In the genomic region with DNA sequence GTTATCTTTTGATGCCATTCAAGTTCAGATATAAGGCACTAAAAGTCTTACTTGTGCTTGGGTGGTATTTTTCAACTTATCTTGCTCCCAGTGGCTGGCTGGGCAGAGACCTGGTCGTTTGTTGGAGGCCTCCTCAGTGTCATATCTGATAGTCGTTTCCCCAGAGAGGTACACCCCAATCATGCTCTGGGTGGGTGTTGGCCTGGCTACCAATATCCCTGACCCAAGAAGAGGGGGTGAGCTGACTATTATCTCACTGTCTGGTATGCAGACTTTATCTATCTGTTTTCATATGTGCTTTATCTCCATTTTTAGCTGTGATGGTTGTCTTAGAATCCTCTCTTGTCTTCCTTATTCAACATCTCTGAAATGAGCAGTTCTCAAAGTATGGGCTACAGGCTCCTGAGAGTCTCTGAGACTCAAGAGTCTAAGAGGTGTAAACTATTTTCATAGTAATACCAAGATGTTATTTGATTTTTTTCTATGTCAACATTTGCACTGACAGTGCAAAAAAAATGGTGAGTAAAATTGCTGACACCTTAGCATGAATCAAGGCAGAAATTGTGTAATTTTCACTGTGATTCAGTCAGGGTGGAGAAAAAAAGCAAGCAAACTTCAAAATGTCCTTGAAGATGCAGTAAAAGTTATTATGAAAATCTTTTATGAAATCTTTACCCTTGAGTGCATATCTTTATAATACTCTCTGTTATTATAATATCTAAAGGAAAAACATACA, we compare ENCODE assay signal across 1 cellular context.
TF ChIP-seq lines count a peak whose summit lies in the region.

No MANE protein-coding gene starts in this region.

TF ChIP-seq in K562, 482 proteins besides CTCF, POLR2A, EP300 and RAD21 (continues in another document):
- TF ChIP-seq TEAD4 (IDR thresholded peaks at IDR 0.05; ENCODE audit: low read length) = peak; percentile 59; the same call in 1 of the 2 replicates
- no peak for TF ChIP-seq TEAD4 (CRISPR knock-in tag; IDR thresholded peaks at IDR 0.05; ENCODE audit: borderline replicate concordance)
- TF ChIP-seq RB1 (IDR thresholded peaks at IDR 0.05; ENCODE audit: low read depth) = no peak
- 0 out of 2 replicates have a peak, but pooled peaks have one; percentile 48 for TF ChIP-seq MYNN (IDR thresholded peaks at IDR 0.05)
- no peak for TF ChIP-seq MYNN (CRISPR knock-in tag; IDR thresholded peaks at IDR 0.05)
- TF ChIP-seq, protein P1, sequence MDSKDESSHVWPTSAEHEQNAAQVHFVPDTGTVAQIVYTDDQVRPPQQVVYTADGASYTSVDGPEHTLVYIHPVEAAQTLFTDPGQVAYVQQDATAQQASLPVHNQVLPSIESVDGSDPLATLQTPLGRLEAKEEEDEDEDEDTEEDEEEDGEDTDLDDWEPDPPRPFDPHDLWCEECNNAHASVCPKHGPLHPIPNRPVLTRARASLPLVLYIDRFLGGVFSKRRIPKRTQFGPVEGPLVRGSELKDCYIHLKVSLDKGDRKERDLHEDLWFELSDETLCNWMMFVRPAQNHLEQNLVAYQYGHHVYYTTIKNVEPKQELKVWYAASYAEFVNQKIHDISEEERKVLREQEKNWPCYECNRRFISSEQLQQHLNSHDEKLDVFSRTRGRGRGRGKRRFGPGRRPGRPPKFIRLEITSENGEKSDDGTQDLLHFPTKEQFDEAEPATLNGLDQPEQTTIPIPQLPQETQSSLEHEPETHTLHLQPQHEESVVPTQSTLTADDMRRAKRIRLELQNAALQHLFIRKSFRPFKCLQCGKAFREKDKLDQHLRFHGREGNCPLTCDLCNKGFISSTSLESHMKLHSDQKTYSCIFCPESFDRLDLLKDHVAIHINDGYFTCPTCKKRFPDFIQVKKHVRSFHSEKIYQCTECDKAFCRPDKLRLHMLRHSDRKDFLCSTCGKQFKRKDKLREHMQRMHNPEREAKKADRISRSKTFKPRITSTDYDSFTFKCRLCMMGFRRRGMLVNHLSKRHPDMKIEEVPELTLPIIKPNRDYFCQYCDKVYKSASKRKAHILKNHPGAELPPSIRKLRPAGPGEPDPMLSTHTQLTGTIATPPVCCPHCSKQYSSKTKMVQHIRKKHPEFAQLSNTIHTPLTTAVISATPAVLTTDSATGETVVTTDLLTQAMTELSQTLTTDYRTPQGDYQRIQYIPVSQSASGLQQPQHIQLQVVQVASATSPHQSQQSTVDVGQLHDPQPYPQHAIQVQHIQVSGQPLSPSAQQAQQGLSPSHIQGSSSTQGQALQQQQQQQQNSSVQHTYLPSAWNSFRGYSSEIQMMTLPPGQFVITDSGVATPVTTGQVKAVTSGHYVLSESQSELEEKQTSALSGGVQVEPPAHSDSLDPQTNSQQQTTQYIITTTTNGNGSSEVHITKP (IDR thresholded peaks at IDR 0.05; ENCODE audit: partially characterized antibody) = no peak
- TF ChIP-seq, protein P2, sequence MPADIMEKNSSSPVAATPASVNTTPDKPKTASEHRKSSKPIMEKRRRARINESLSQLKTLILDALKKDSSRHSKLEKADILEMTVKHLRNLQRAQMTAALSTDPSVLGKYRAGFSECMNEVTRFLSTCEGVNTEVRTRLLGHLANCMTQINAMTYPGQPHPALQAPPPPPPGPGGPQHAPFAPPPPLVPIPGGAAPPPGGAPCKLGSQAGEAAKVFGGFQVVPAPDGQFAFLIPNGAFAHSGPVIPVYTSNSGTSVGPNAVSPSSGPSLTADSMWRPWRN (IDR thresholded peaks at IDR 0.05; ENCODE audit: low read depth) = no peak
- TF ChIP-seq TCF7L2 (IDR thresholded peaks at IDR 0.05; ENCODE audit: low read depth, low read length) = no peak
- no peak for TF ChIP-seq NR2F6 (CRISPR knock-in tag; IDR thresholded peaks at IDR 0.05)
- no peak for TF ChIP-seq GATA2 (CRISPR knock-in tag; IDR thresholded peaks at IDR 0.05)
- 0 out of 2 replicates have a peak, but pooled peaks have one; percentile 33 for TF ChIP-seq DIDO1 (tag; IDR thresholded peaks at IDR 0.05; ENCODE audit: low read depth)
- TF ChIP-seq MAFF (IDR thresholded peaks at IDR 0.05; ENCODE audit: low read length) = peak; percentile 68; the same call in 1 of the 2 replicates
- no peak for TF ChIP-seq LARP7 (IDR thresholded peaks at IDR 0.05)
- TF ChIP-seq JUND (IDR thresholded peaks at IDR 0.05; ENCODE audit: borderline replicate concordance, low read depth, low read length) = no peak
- TF ChIP-seq JUND (tag; IDR thresholded peaks at IDR 0.05; ENCODE audit: borderline replicate concordance, low read depth, low read length) = 0 out of 3 replicates have a peak, but pooled peaks have one; percentile 14
- no peak for TF ChIP-seq TAF15 (IDR thresholded peaks at IDR 0.05; ENCODE audit: low read depth, low read length)
- no peak for TF ChIP-seq ZC3H11A (IDR thresholded peaks at IDR 0.05; ENCODE audit: low read depth, low read length)
- no peak for TF ChIP-seq CREB3L1 (IDR thresholded peaks at IDR 0.05; ENCODE audit: borderline replicate concordance, low read depth)
- TF ChIP-seq CEBPG (CRISPR knock-in tag; IDR thresholded peaks at IDR 0.05) = no peak
- TF ChIP-seq CEBPG (tag; conservative IDR thresholded peaks at IDR 0.05 in 1 of 2, IDR thresholded peaks at IDR 0.05 in 1 of 2) = 0 out of 4 replicates have a peak, but pooled peaks of 1 of the 2 experiments have one; percentile 19
- TF ChIP-seq ETV5 (CRISPR knock-in tag; IDR thresholded peaks at IDR 0.05; ENCODE audit: low read depth) = no peak
- TF ChIP-seq, protein P3, sequence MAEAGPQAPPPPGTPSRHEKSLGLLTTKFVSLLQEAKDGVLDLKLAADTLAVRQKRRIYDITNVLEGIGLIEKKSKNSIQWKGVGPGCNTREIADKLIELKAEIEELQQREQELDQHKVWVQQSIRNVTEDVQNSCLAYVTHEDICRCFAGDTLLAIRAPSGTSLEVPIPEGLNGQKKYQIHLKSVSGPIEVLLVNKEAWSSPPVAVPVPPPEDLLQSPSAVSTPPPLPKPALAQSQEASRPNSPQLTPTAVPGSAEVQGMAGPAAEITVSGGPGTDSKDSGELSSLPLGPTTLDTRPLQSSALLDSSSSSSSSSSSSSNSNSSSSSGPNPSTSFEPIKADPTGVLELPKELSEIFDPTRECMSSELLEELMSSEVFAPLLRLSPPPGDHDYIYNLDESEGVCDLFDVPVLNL (CRISPR knock-in tag; IDR thresholded peaks at IDR 0.05; ENCODE audit: low read depth) = no peak
- peak in 1 of 2 experiments; percentile 62; a peak in 1 of 4 replicates for TF ChIP-seq TEAD1 (CRISPR knock-in tag; IDR thresholded peaks at IDR 0.05)
- TF ChIP-seq ZNF696 (CRISPR knock-in tag; conservative IDR thresholded peaks at IDR 0.05) = no peak
- no peak for TF ChIP-seq RBM25 (IDR thresholded peaks at IDR 0.05; ENCODE audit: low read depth, low read length, severe bottlenecking)
- peak; percentile 31; the same call in 1 of the 2 replicates for TF ChIP-seq EGR1 (conservative IDR thresholded peaks at IDR 0.05)
- TF ChIP-seq, protein P4, sequence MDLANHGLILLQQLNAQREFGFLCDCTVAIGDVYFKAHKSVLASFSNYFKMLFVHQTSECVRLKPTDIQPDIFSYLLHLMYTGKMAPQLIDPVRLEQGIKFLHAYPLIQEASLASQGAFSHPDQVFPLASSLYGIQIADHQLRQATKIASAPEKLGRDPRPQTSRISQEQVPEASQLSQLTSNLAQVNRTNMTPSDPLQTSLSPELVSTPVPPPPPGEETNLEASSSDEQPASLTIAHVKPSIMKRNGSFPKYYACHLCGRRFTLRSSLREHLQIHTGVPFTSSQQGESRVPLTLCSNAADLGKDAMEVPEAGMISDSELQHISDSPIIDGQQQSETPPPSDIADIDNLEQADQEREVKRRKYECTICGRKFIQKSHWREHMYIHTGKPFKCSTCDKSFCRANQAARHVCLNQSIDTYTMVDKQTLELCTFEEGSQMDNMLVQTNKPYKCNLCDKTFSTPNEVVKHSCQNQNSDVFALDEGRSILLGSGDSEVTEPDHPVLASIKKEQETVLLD (IDR thresholded peaks at IDR 0.05) = 0 out of 2 replicates have a peak, but pooled peaks have one; percentile 20
- TF ChIP-seq ARID1B (IDR thresholded peaks at IDR 0.05) = peak; percentile 76
- no peak for TF ChIP-seq NCOA6 (IDR thresholded peaks at IDR 0.05)
- no peak for TF ChIP-seq ZNF583 (CRISPR knock-in tag; IDR thresholded peaks at IDR 0.05)
- TF ChIP-seq, protein P5, sequence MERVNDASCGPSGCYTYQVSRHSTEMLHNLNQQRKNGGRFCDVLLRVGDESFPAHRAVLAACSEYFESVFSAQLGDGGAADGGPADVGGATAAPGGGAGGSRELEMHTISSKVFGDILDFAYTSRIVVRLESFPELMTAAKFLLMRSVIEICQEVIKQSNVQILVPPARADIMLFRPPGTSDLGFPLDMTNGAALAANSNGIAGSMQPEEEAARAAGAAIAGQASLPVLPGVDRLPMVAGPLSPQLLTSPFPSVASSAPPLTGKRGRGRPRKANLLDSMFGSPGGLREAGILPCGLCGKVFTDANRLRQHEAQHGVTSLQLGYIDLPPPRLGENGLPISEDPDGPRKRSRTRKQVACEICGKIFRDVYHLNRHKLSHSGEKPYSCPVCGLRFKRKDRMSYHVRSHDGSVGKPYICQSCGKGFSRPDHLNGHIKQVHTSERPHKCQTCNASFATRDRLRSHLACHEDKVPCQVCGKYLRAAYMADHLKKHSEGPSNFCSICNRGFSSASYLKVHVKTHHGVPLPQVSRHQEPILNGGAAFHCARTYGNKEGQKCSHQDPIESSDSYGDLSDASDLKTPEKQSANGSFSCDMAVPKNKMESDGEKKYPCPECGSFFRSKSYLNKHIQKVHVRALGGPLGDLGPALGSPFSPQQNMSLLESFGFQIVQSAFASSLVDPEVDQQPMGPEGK (CRISPR knock-in tag; IDR thresholded peaks at IDR 0.05; ENCODE audit: borderline replicate concordance) = no peak
- TF ChIP-seq YBX1 (IDR thresholded peaks at IDR 0.05) = no peak
- TF ChIP-seq NFE2 (IDR thresholded peaks at IDR 0.05; ENCODE audit: low read depth) = 0 out of 2 replicates have a peak, but pooled peaks have one; percentile 14
- peak; percentile 42; the same call in 1 of the 2 replicates for TF ChIP-seq CEBPB (tag; IDR thresholded peaks at IDR 0.05)
- no peak for TF ChIP-seq ELF2 (CRISPR knock-in tag; IDR thresholded peaks at IDR 0.05)
- TF ChIP-seq CHD1 (IDR thresholded peaks at IDR 0.05; ENCODE audit: low read length) = no peak
- TF ChIP-seq SOX6 (IDR thresholded peaks at IDR 0.05) = peak; percentile 37
- peak; percentile 48; the same call in 1 of the 2 replicates for TF ChIP-seq KLF16 (IDR thresholded peaks at IDR 0.05)
- TF ChIP-seq RFX7 (CRISPR knock-in tag; IDR thresholded peaks at IDR 0.05) = no peak
- TF ChIP-seq FOSL1 (tag; conservative IDR thresholded peaks at IDR 0.05) = 0 out of 2 replicates have a peak, but pooled peaks have one; percentile 7
- no peak for TF ChIP-seq ZBTB49 (CRISPR knock-in tag; IDR thresholded peaks at IDR 0.05; ENCODE audit: borderline replicate concordance)
- TF ChIP-seq CBX1 (IDR thresholded peaks at IDR 0.05; ENCODE audit: low read depth) = no peak
- TF ChIP-seq EHMT2 (IDR thresholded peaks at IDR 0.05) = no peak
- TF ChIP-seq MAFK (IDR thresholded peaks at IDR 0.05; ENCODE audit: low read length) = peak; percentile 52; the same call in 1 of the 2 replicates
- TF ChIP-seq ZFP91 (CRISPR knock-in tag; IDR thresholded peaks at IDR 0.05) = no peak
